13 cellular contexts compared by ENCODE assay signal in the genomic region with DNA sequence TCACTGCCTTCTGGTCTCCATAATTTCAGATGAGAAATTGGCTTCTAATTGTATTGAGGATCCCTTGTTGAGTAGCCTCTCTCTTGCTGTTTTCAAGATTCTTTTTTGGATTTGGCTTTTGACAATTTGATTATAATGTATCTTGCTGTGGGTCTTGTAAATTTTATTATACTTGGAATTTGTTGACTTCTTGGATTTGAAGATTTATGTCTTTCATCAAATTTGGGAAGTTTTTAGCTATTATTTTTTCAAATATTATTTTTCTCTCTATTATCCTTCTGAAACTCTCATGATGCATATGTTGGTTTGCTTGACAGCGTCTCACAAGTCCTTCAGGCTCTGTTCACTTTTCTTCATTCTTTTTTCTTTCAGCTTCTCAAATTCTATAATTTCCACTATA.
"Had no signal": no experiment of that assay in that cellular context is flagged by ENCODE, and none has a peak within 500 bp of the region (broad histone marks: within the 10 kb centered on the region; RNA-seq: fewer than 3 reads in every experiment).

No MANE protein-coding gene starts in this region.

- H3K4me3 ChIP-seq: colonic mucosa, coronary artery, dorsolateral prefrontal cortex, esophagus muscularis mucosa, esophagus squamous epithelium, gastrocnemius medialis, gastroesophageal sphincter, heart left ventricle, heart right ventricle had no signal

- ATAC-seq: effector memory CD8-positive, alpha-beta T cell; esophagus mucosa; foreskin keratinocyte; gastrocnemius medialis; gastroesophageal sphincter; heart left ventricle; heart right ventricle had no signal

- H3K4me1 ChIP-seq: colonic mucosa, esophagus muscularis mucosa, esophagus squamous epithelium, foreskin keratinocyte, gastrocnemius medialis, gastroesophageal sphincter, heart left ventricle, heart right ventricle had no signal

- H3K9me3 ChIP-seq: colonic mucosa, gastrocnemius medialis had no signal

- H3K36me3 ChIP-seq: colonic mucosa, esophagus muscularis mucosa, esophagus squamous epithelium, gastrocnemius medialis, gastroesophageal sphincter, heart left ventricle, heart right ventricle had no signal

- H3K27ac ChIP-seq: colonic mucosa, coronary artery, dorsolateral prefrontal cortex, epithelial cell of prostate, esophagus muscularis mucosa, esophagus squamous epithelium, foreskin keratinocyte, gastrocnemius medialis, gastroesophageal sphincter, heart left ventricle, heart right ventricle had no signal
